ENCODE assay signal across 13 cellular contexts in the genomic region with DNA sequence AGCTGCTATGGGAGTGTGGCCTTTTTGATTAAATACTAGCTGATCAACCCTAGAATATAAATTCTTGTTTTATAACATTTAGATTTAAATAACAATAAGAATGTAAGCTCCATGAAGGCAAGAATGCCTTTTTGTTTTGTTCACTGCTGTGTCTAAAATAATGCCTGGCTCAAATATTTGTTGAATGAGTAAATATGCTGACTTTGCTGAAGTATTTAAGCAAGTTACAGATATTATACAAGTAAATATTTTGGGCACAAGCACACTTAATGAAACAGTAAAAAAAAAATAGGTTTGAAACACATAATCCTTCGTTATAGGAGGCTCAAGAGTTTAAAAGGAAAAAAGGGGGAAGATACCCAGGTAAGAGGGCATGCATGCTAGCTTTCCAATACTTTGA. TPM values are rescaled to one million over a fixed set of nuclear protein-coding genes. Genes with fewer than 3 reads are reported as not detected.
DNase-seq lines count a peak whose midpoint lies in the region; ATAC-seq and TF ChIP-seq lines count a peak whose summit lies in the region.
"Had no signal": no experiment of that assay in that cellular context is flagged by ENCODE, and none has a peak within 500 bp of the region (broad histone marks: within the 10 kb centered on the region; RNA-seq: fewer than 3 reads in every experiment).

No MANE protein-coding gene starts in this region.

- peak overlapping the region; percentile 98 for H3K4me3 Mint-ChIP-seq in activated T-cell treated with anti-CD3 and anti-CD28 coated beads, Interleukin-2, amount 50 U/mL, for 24 hours
- H3K4me3 Mint-ChIP-seq in T-helper 17 cell: no peak overlapping the region
- H3K4me3 Mint-ChIP-seq in stimulated activated effector memory CD8-positive, alpha-beta T cell treated with anti-CD3 and anti-CD28 coated beads, Interleukin-12 subunit alpha, Interleukin-12 subunit beta, amount 100 ng/mL, for 72 hours: peak overlapping the region; percentile 99
- H3K4me3 Mint-ChIP-seq: stimulated activated memory B cell treated with anti-CD40 and anti-IgM and Interleukin-4, amounts not matched to agents 10 μg/mL and 1 μg/mL and 100 μg/mL, for 72 hours had no signal

- no peak for TF ChIP-seq POLR2A in thyroid gland (IDR thresholded peaks at IDR 0.05)

- intact Hi-C loops in thyroid gland (cut with DNase I): loop anchor here (10.0 kb wide), 1 partner anchor 313 kb away; no protein-coding TSS in a partner anchor

- WGBS in thyroid gland, 2 donors: 94 to 97% methylated on average over 1 of the region's 1 CpG

- TF ChIP-seq CTCF in fibroblast of lung (conservative IDR thresholded peaks at IDR 0.05 in 1 of 2, IDR thresholded peaks at IDR 0.05 in 1 of 2; ENCODE audit: low read depth in 1 of 2, low read length in 2 of 2) (no peak), thyroid gland (IDR thresholded peaks at IDR 0.05) (no peak)

- H3K27ac ChIP-seq in fibroblast of lung (ENCODE audit: insufficient read depth, low read length): no peak overlapping the region
- no peak overlapping the region for H3K27ac ChIP-seq in thyroid gland

- no peaks in the 10 kb centered on the region for H3K27me3 ChIP-seq in fibroblast of lung (ENCODE audit: control insufficient read depth, insufficient read depth, low read length)
- no peaks in the 10 kb centered on the region for H3K27me3 ChIP-seq in thyroid gland

- ATAC-seq in T-helper 17 cell: no peak
- ATAC-seq in stimulated activated effector memory CD8-positive, alpha-beta T cell treated with anti-CD3 and anti-CD28 coated beads, Interleukin-12 subunit alpha, Interleukin-12 subunit beta, amount 100 ng/mL, for 72 hours: no peak
- ATAC-seq in GM21737 (IDR thresholded peaks at IDR 0.05; ENCODE audit: unreplicated experiment): no peak
- ATAC-seq: stimulated activated memory B cell treated with anti-CD40 and anti-IgM and Interleukin-4, amounts not matched to agents 10 μg/mL and 1 μg/mL and 100 μg/mL, for 72 hours had no signal

- no peaks in the 10 kb centered on the region for H3K27me3 Mint-ChIP-seq in activated T-cell treated with anti-CD3 and anti-CD28 coated beads, Interleukin-2, amount 50 U/mL, for 24 hours
- H3K27me3 Mint-ChIP-seq in T-helper 17 cell: no peaks in the 10 kb centered on the region
- H3K27me3 Mint-ChIP-seq: stimulated activated memory B cell treated with anti-CD40 and anti-IgM and Interleukin-4, amounts not matched to agents 10 μg/mL and 1 μg/mL and 100 μg/mL, for 72 hours had no signal

- H3K4me3 ChIP-seq in fibroblast of lung (replicated peaks in 1 of 4; ENCODE audit: control extremely low read depth in 1 of 4, insufficient read depth in 1 of 4, low read depth in 3 of 4, low read length in 4 of 4) (peak overlapping the region in 2 of 4 experiments; percentile 93 to 94), thyroid gland (replicated peaks in 1 of 3) (no peak overlapping the region)

- no peak overlapping the region for H2AFZ ChIP-seq in fibroblast of lung (ENCODE audit: low read length)

- H3K4me2 ChIP-seq in fibroblast of lung (ENCODE audit: extremely low read depth, insufficient read depth, low read length): peak overlapping the region; percentile 85

- no peaks in the 10 kb centered on the region for H4K20me1 ChIP-seq in fibroblast of lung (ENCODE audit: control insufficient read depth, extremely low read depth, insufficient read depth, low read length)

- peak overlapping the region; percentile 44 for H3K27ac Mint-ChIP-seq in activated T-cell treated with anti-CD3 and anti-CD28 coated beads, Interleukin-2, amount 50 U/mL, for 24 hours
- peak overlapping the region; percentile 100 for H3K27ac Mint-ChIP-seq in T-helper 17 cell
- H3K27ac Mint-ChIP-seq in stimulated activated effector memory CD8-positive, alpha-beta T cell treated with anti-CD3 and anti-CD28 coated beads, Interleukin-12 subunit alpha, Interleukin-12 subunit beta, amount 100 ng/mL, for 72 hours: no peak overlapping the region
- H3K27ac Mint-ChIP-seq: stimulated activated memory B cell treated with anti-CD40 and anti-IgM and Interleukin-4, amounts not matched to agents 10 μg/mL and 1 μg/mL and 100 μg/mL, for 72 hours had no signal

- peaks cover 29% of the 10 kb centered on the region for H3K4me1 Mint-ChIP-seq in activated T-cell treated with anti-CD3 and anti-CD28 coated beads, Interleukin-2, amount 50 U/mL, for 24 hours (ENCODE audit: low read depth)
- peaks cover 31% of the 10 kb centered on the region for H3K4me1 Mint-ChIP-seq in T-helper 17 cell
- peaks cover 18% of the 10 kb centered on the region for H3K4me1 Mint-ChIP-seq in stimulated activated effector memory CD8-positive, alpha-beta T cell treated with anti-CD3 and anti-CD28 coated beads, Interleukin-12 subunit alpha, Interleukin-12 subunit beta, amount 100 ng/mL, for 72 hours

- H3K36me3 ChIP-seq in fibroblast of lung (ENCODE audit: control insufficient read depth, insufficient read depth, low read length) (peaks cover 3% of the 10 kb centered on the region), thyroid gland (peaks cover 4 to 9% of the 10 kb centered on the region in 2 donors)

- H3K9me3 ChIP-seq in T-helper 17 cell (ENCODE audit: control insufficient read depth, low read length, poor library complexity, severe bottlenecking): no peaks in the 10 kb centered on the region
- H3K9me3 ChIP-seq in fibroblast of lung (ENCODE audit: control insufficient read depth, insufficient read depth, low read depth, low read length): no peaks in the 10 kb centered on the region
- H3K9me3 ChIP-seq in thyroid gland: no peaks in the 10 kb centered on the region

- H3K4me1 ChIP-seq in fibroblast of lung (ENCODE audit: control insufficient read depth, extremely low read depth, insufficient read depth, low read length) (peaks cover 3% of the 10 kb centered on the region), thyroid gland (peaks cover 13 to 20% of the 10 kb centered on the region in 2 donors)

- H3K36me3 Mint-ChIP-seq in activated T-cell treated with anti-CD3 and anti-CD28 coated beads, Interleukin-2, amount 50 U/mL, for 24 hours (ENCODE audit: low read depth): peaks cover 58% of the 10 kb centered on the region
- H3K36me3 Mint-ChIP-seq in T-helper 17 cell (ENCODE audit: low read depth): peaks cover 4% of the 10 kb centered on the region
- peaks cover 50% of the 10 kb centered on the region for H3K36me3 Mint-ChIP-seq in stimulated activated effector memory CD8-positive, alpha-beta T cell treated with anti-CD3 and anti-CD28 coated beads, Interleukin-12 subunit alpha, Interleukin-12 subunit beta, amount 100 ng/mL, for 72 hours

- H3K9me3 Mint-ChIP-seq in activated T-cell treated with anti-CD3 and anti-CD28 coated beads, Interleukin-2, amount 50 U/mL, for 24 hours: no peaks in the 10 kb centered on the region
- no peaks in the 10 kb centered on the region for H3K9me3 Mint-ChIP-seq in stimulated activated effector memory CD8-positive, alpha-beta T cell treated with anti-CD3 and anti-CD28 coated beads, Interleukin-12 subunit alpha, Interleukin-12 subunit beta, amount 100 ng/mL, for 72 hours
- H3K9me3 Mint-ChIP-seq: stimulated activated memory B cell treated with anti-CD40 and anti-IgM and Interleukin-4, amounts not matched to agents 10 μg/mL and 1 μg/mL and 100 μg/mL, for 72 hours had no signal

- no peak for DNase-seq in activated T-cell treated with anti-CD3 and anti-CD28 coated beads, Interleukin-2, amount 50 U/mL, for 24 hours
- DNase-seq in activated T-cell treated with anti-CD3 and anti-CD28 coated beads for 4 hours (no peak), T-helper 17 cell (no peak), fibroblast of lung (ENCODE audit: low read depth in 2 of 2) (no peak), midbrain (lab: John Stamatoyannopoulos, UW) (no peak), thyroid gland (no peak)
- DNase-seq in stimulated activated effector memory CD8-positive, alpha-beta T cell treated with anti-CD3 and anti-CD28 coated beads, Interleukin-12 subunit alpha, Interleukin-12 subunit beta, amount 100 ng/mL, for 72 hours (ENCODE audit: low spot score in 2 of 2): no peak
- DNase-seq: activated CD4-positive, alpha-beta T cell treated with anti-CD3 and anti-CD28 coated beads, Interleukin-2, amount 50 U/mL, for 4 hours; NCI-H524 had no signal

- H3K9ac ChIP-seq in fibroblast of lung (ENCODE audit: insufficient read depth, low read length): no peak overlapping the region

- H3K79me2 ChIP-seq in fibroblast of lung (ENCODE audit: control insufficient read depth, insufficient read depth, low read length): peaks cover 35% of the 10 kb centered on the region

RNA-seq across cellular contexts. Expression of gene FABP2, which starts 24.1 kb away (rescaled TPM):
- total RNA-seq in T-helper 17 cell (not detected), fibroblast of lung (not detected in 2 replicates), thyroid gland (not detected)
- polyA plus RNA-seq in fibroblast of lung: not detected in 2 replicates
- polyA plus RNA-seq in fibroblast of lung (2012): not detected in 2 replicates
- not detected in 2 replicates for polyA minus RNA-seq in fibroblast of lung (ENCODE audit: low replicate concordance)
- total RNA-seq: G401, SK-MEL-5 had no signal
